Comparison of ENCODE assay signal across 31 cellular contexts in genomic region chr3:33039628-33040027, GRCh38.
"Had no signal": no experiment of that assay in that cellular context is flagged by ENCODE, and none has a peak within 500 bp of the region (broad histone marks: within the 10 kb centered on the region; RNA-seq: fewer than 3 reads in every experiment).

No MANE protein-coding gene starts in this region.

- H3K27ac ChIP-seq: body of pancreas, epithelial cell of prostate, esophagus squamous epithelium, gastroesophageal sphincter, heart right ventricle, hepatocyte had no signal

- H2AFZ ChIP-seq: hepatocyte had no signal

- ATAC-seq: activated T-cell treated with anti-CD3 and anti-CD28 coated beads, Interleukin-2, amount 50 U/mL, for 4 hours; body of pancreas; gastroesophageal sphincter; heart right ventricle; WTC11 had no signal

- DNase-seq: activated CD4-positive, alpha-beta memory T cell treated with anti-CD3 and anti-CD28 coated beads, Interleukin-2, amount 10 ng/mL, durations not matched to agents 7 days and 5 days; activated CD4-positive, alpha-beta T cell treated with anti-CD3 and anti-CD28 coated beads for 1 hour; activated CD4-positive, alpha-beta T cell treated with anti-CD3 and anti-CD28 coated beads for 4 hours; activated CD4-positive, alpha-beta T cell treated with anti-CD3 and anti-CD28 coated beads, Interleukin-2, amount 10 ng/mL, durations not matched to agents 7 days and 5 days; activated CD4-positive, alpha-beta T cell treated with anti-CD3 and anti-CD28 coated beads, Interleukin-2, amount 50 U/mL, for 4 hours; activated CD8-positive, alpha-beta memory T cell treated with anti-CD3 and anti-CD28 coated beads, Interleukin-2, amount 50 U/mL, for 48 hours; activated gamma-delta T cell; activated naive CD4-positive, alpha-beta T cell treated with anti-CD3 and anti-CD28 coated beads, Interleukin-2, amount 50 U/mL, for 16 hours; activated naive CD4-positive, alpha-beta T cell treated with Interleukin-2 at 50 U/mL for 16 hours; activated T-cell treated with anti-CD3 and anti-CD28 coated beads for 4 hours; activated T-cell treated with anti-CD3 and anti-CD28 coated beads, Interleukin-2, amount 50 U/mL, for 4 hours; amniotic stem cell; anterior cingulate cortex; body of pancreas; caudate nucleus; cortex of kidney; effector CD8-positive, alpha-beta T cell; esophagus squamous epithelium; foreskin melanocyte; heart right ventricle; T-helper 1 cell; T-helper 2 cell had no signal

- H3K79me2 ChIP-seq: hepatocyte had no signal

- H3K27me3 ChIP-seq: body of pancreas, esophagus squamous epithelium, gastroesophageal sphincter, heart right ventricle, hepatocyte had no signal

- H3K27me3 Mint-ChIP-seq: activated CD4-positive, alpha-beta memory T cell treated with anti-CD3 and anti-CD28 coated beads, Interleukin-2, amount 10 ng/mL, durations not matched to agents 7 days and 5 days; activated CD4-positive, alpha-beta T cell treated with anti-CD3 and anti-CD28 coated beads, Interleukin-2, amount 10 ng/mL, durations not matched to agents 7 days and 5 days; activated naive CD8-positive, alpha-beta T cell had no signal

- H3K4me3 ChIP-seq: body of pancreas, esophagus squamous epithelium, gastroesophageal sphincter, heart right ventricle, hepatocyte had no signal

- H3K27ac Mint-ChIP-seq: activated CD4-positive, alpha-beta memory T cell treated with anti-CD3 and anti-CD28 coated beads, Interleukin-2, amount 10 ng/mL, durations not matched to agents 7 days and 5 days; activated CD4-positive, alpha-beta T cell treated with anti-CD3 and anti-CD28 coated beads, Interleukin-2, amount 10 ng/mL, durations not matched to agents 7 days and 5 days; activated naive CD8-positive, alpha-beta T cell; activated T-helper 1 cell treated with anti-CD3 and anti-CD28 coated beads, Interleukin-12 subunit alpha, Interleukin-12 subunit beta, Interleukin-2, Interleukin-4 antibody, amounts not matched to agents 30 ng/mL and 10 ng/mL and 1 ng/mL, durations not matched to agents 14 hours and 24 hours and 36 hours had no signal

- H3K4me2 ChIP-seq: hepatocyte had no signal

- H3K36me3 Mint-ChIP-seq: WTC11 had no signal

- H3K4me1 ChIP-seq: body of pancreas, esophagus squamous epithelium, gastroesophageal sphincter had no signal

- H3K4me1 Mint-ChIP-seq: WTC11 had no signal

- H3K9me3 Mint-ChIP-seq: activated CD4-positive, alpha-beta memory T cell treated with anti-CD3 and anti-CD28 coated beads, Interleukin-2, amount 10 ng/mL, durations not matched to agents 7 days and 5 days; activated CD4-positive, alpha-beta T cell treated with anti-CD3 and anti-CD28 coated beads, Interleukin-2, amount 10 ng/mL, durations not matched to agents 7 days and 5 days; activated T-cell treated with anti-CD3 and anti-CD28 coated beads, Interleukin-2, amount 50 U/mL, for 4 hours; activated T-helper 1 cell treated with anti-CD3 and anti-CD28 coated beads, Interleukin-12 subunit alpha, Interleukin-12 subunit beta, Interleukin-2, Interleukin-4 antibody, amounts not matched to agents 30 ng/mL and 10 ng/mL and 1 ng/mL, durations not matched to agents 14 hours and 24 hours and 36 hours; WTC11 had no signal

- H3K9me3 ChIP-seq: body of pancreas, esophagus squamous epithelium, gastroesophageal sphincter, heart right ventricle had no signal

- H3K4me3 Mint-ChIP-seq: activated CD4-positive, alpha-beta memory T cell treated with anti-CD3 and anti-CD28 coated beads, Interleukin-2, amount 10 ng/mL, durations not matched to agents 7 days and 5 days; activated CD4-positive, alpha-beta T cell treated with anti-CD3 and anti-CD28 coated beads, Interleukin-2, amount 10 ng/mL, durations not matched to agents 7 days and 5 days; activated naive CD8-positive, alpha-beta T cell; activated T-cell treated with anti-CD3 and anti-CD28 coated beads, Interleukin-2, amount 50 U/mL, for 4 hours; activated T-helper 1 cell treated with anti-CD3 and anti-CD28 coated beads, Interleukin-12 subunit alpha, Interleukin-12 subunit beta, Interleukin-2, Interleukin-4 antibody, amounts not matched to agents 30 ng/mL and 10 ng/mL and 1 ng/mL, durations not matched to agents 14 hours and 24 hours and 36 hours; WTC11 had no signal

- FAIRE-seq: colon, endometrium, endothelial cell of umbilical vein had no signal
